In the genomic region with DNA sequence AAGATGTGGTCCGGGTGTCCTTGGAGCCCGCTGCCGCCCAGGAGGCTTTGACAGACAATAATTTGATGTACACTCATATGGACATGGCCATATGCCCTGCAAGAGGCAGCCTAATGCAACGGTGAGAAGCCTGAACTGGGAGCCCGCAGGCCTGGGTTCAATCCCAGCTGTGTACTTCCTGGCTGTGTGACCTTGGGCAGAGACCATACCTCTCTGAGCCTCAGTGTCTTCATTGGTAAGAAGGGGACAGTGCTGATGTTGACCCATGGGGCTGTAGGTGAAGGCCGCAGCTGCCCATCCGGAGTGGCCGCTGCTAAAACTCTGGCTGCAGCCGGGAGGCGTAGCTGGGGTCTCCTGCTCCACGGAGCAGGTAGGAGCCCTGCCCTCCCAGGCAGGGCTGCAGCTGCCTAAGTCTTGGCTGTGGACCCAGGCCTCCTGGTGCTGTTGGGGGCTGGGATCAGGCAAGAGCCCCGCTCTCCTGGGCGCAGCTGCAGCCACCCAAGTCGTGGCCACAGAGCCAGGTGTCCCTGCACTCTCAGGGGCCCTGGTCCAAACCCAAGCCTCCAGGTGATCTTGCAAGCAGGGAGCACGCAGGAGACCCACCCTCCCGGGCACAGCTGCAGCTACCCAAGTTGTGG, we compare ENCODE assay signal across 30 cellular contexts. TPM values are rescaled to one million over a fixed set of nuclear protein-coding genes. Genes with fewer than 3 reads are reported as not detected.
DNase-seq lines count a peak whose midpoint lies in the region; ATAC-seq, FAIRE-seq and TF ChIP-seq lines count a peak whose summit lies in the region.
"Had no signal": no experiment of that assay in that cellular context is flagged by ENCODE, and none has a peak within 500 bp of the region (broad histone marks: within the 10 kb centered on the region; RNA-seq: fewer than 3 reads in every experiment).

No MANE protein-coding gene starts in this region.

- no peak for TF ChIP-seq EP300 in GM12878 (IDR thresholded peaks at IDR 0.05; ENCODE audit: borderline replicate concordance in 1 of 2, control insufficient read depth in 1 of 2, low read depth in 2 of 2, low read length in 2 of 2)

- peaks cover 79% of the 10 kb centered on the region for H3K4me1 Mint-ChIP-seq in activated CD8-positive, alpha-beta T cell treated with anti-CD3 and anti-CD28 coated beads for 36 hours (ENCODE audit: low read depth)
- H3K4me1 Mint-ChIP-seq in stimulated activated naive CD8-positive, alpha-beta T cell treated with anti-CD3 and anti-CD28 coated beads, Interleukin-15, amount 100 ng/mL, for 72 hours, result peaks cover 99% of the 10 kb centered on the region

- TF ChIP-seq CTCF in heart right ventricle (IDR thresholded peaks at IDR 0.05) (no peak), GM12878 (IDR thresholded peaks at IDR 0.05 in 2 of 3, conservative IDR thresholded peaks at IDR 0.05 in 1 of 3; ENCODE audit: control insufficient read depth in 2 of 3, extremely low read depth in 1 of 3, insufficient read depth in 1 of 3, low read depth in 3 of 3, low read length in 3 of 3) (no peak), lower leg skin (IDR thresholded peaks at IDR 0.05) (no peak)
- TF ChIP-seq CTCF in activated CD8-positive, alpha-beta T cell treated with anti-CD3 and anti-CD28 coated beads for 36 hours (IDR thresholded peaks at IDR 0.05), result no peak

- no TSS peak for BruUV-seq in GM12878 (replicated peaks; lab: Mats Ljungman, UMichigan)

- H3K4me3 ChIP-seq in heart right ventricle, result no peak overlapping the region
- H3K4me3 ChIP-seq in GM12878, result no peak overlapping the region
- H3K4me3 ChIP-seq in lower leg skin (ENCODE audit: low read depth, poor library complexity, severe bottlenecking), result no peak overlapping the region
- H3K4me3 ChIP-seq: BLaER1 treated with 17β-estradiol and CSF1 and Interleukin-3, amounts not matched to agents 10 nM and 100 nM; breast epithelium; dorsolateral prefrontal cortex; esophagus squamous epithelium; GM23338; heart left ventricle; prostate gland had no signal

- no peaks in the 10 kb centered on the region for H4K20me1 ChIP-seq in GM12878 (ENCODE audit: control insufficient read depth, insufficient read depth)
- H4K20me1 ChIP-seq: BLaER1 treated with 17β-estradiol and CSF1 and Interleukin-3, amounts not matched to agents 10 nM and 100 nM had no signal

- H3K4me2 ChIP-seq in GM12878 (ENCODE audit: control insufficient read depth, insufficient read depth), result no peak overlapping the region
- H3K4me2 ChIP-seq: BLaER1 treated with 17β-estradiol and CSF1 and Interleukin-3, amounts not matched to agents 10 nM and 100 nM; GM23338 had no signal

- H3K27ac Mint-ChIP-seq in activated CD8-positive, alpha-beta T cell treated with anti-CD3 and anti-CD28 coated beads for 36 hours, result peak overlapping the region; percentile 73
- no peak overlapping the region for H3K27ac Mint-ChIP-seq in stimulated activated naive CD8-positive, alpha-beta T cell treated with anti-CD3 and anti-CD28 coated beads, Interleukin-15, amount 100 ng/mL, for 72 hours
- H3K27ac Mint-ChIP-seq: GM23338, mesothelial cell of epicardium, type B pancreatic cell had no signal

- no peak overlapping the region for H3K27ac ChIP-seq in heart right ventricle
- no peak overlapping the region for H3K27ac ChIP-seq in GM12878 (ENCODE audit: control insufficient read depth, insufficient read depth)
- H3K27ac ChIP-seq: BLaER1 treated with 17β-estradiol and CSF1 and Interleukin-3, amounts not matched to agents 10 nM and 100 nM; breast epithelium; dorsolateral prefrontal cortex; esophagus squamous epithelium; heart left ventricle; prostate gland had no signal

- H3K79me2 ChIP-seq in GM12878 (ENCODE audit: control insufficient read depth, insufficient read depth, low read length), result peaks cover 19% of the 10 kb centered on the region

- H3K36me3 ChIP-seq in heart right ventricle, result peaks cover 0 to 7% (median 0%) of the 10 kb centered on the region in 9 donors
- H3K36me3 ChIP-seq in GM12878 (ENCODE audit: control insufficient read depth in 2 of 2, insufficient read depth in 2 of 2, low read length in 1 of 2), result peaks cover 27 to 62% of the 10 kb centered on the region in 2 experiments
- H3K36me3 ChIP-seq: BLaER1 treated with 17β-estradiol and CSF1 and Interleukin-3, amounts not matched to agents 10 nM and 100 nM; breast epithelium; esophagus squamous epithelium; heart left ventricle; prostate gland had no signal

- ATAC-seq in Right ventricle myocardium inferior, result no peak
- no peak for ATAC-seq in heart right ventricle
- no peak for ATAC-seq in activated CD8-positive, alpha-beta T cell treated with anti-CD3 and anti-CD28 coated beads for 36 hours
- no peak for ATAC-seq in GM12878
- no peak for ATAC-seq in stimulated activated naive CD8-positive, alpha-beta T cell treated with anti-CD3 and anti-CD28 coated beads, Interleukin-15, amount 100 ng/mL, for 72 hours
- ATAC-seq: GM23338, heart left ventricle, sciatic nerve had no signal

- 85 to 89% methylated on average over 16 of the region's 16 CpGs for WGBS in heart right ventricle, 2 donors
- 80% methylated on average over 16 of the region's 16 CpGs for WGBS in GM12878 (ENCODE audit: insufficient coverage, insufficient replicate concordance, low lambda C conversion rate, missing lambda C conversion rate)
- 78 to 89% methylated on average over 12 to 15 of the region's 16 CpGs for WGBS in lower leg skin, 2 donors

- H3K9me3 ChIP-seq in heart right ventricle (no peaks in the 10 kb centered on the region), GM12878 (replicated peaks; ENCODE audit: control insufficient read depth, insufficient read depth, low read length) (no peaks in the 10 kb centered on the region)
- H3K9me3 ChIP-seq: BLaER1 treated with 17β-estradiol and CSF1 and Interleukin-3, amounts not matched to agents 10 nM and 100 nM; breast epithelium; esophagus squamous epithelium; heart left ventricle; prostate gland had no signal

- H3K9me3 Mint-ChIP-seq in activated CD8-positive, alpha-beta T cell treated with anti-CD3 and anti-CD28 coated beads for 36 hours, result no peaks in the 10 kb centered on the region
- no peaks in the 10 kb centered on the region for H3K9me3 Mint-ChIP-seq in stimulated activated naive CD8-positive, alpha-beta T cell treated with anti-CD3 and anti-CD28 coated beads, Interleukin-15, amount 100 ng/mL, for 72 hours
- H3K9me3 Mint-ChIP-seq: GM23338, mesothelial cell of epicardium, type B pancreatic cell had no signal

- H3K27me3 Mint-ChIP-seq in activated CD8-positive, alpha-beta T cell treated with anti-CD3 and anti-CD28 coated beads for 36 hours, result no peaks in the 10 kb centered on the region
- H3K27me3 Mint-ChIP-seq in stimulated activated naive CD8-positive, alpha-beta T cell treated with anti-CD3 and anti-CD28 coated beads, Interleukin-15, amount 100 ng/mL, for 72 hours, result no peaks in the 10 kb centered on the region

- TF ChIP-seq POLR2A in GM12878 (IDR thresholded peaks at IDR 0.05; ENCODE audit: low read depth, low read length) (no peak), lower leg skin (IDR thresholded peaks at IDR 0.05) (no peak)

- H3K4me1 ChIP-seq in heart right ventricle, result peaks cover 0 to 10% (median 0%) of the 10 kb centered on the region in 9 donors
- peaks cover 18% of the 10 kb centered on the region for H3K4me1 ChIP-seq in GM12878 (ENCODE audit: control insufficient read depth, insufficient read depth, low read length)
- H3K4me1 ChIP-seq: breast epithelium, prostate gland had no signal

- no peak overlapping the region for H3K4me3 Mint-ChIP-seq in activated CD8-positive, alpha-beta T cell treated with anti-CD3 and anti-CD28 coated beads for 36 hours
- H3K4me3 Mint-ChIP-seq in stimulated activated naive CD8-positive, alpha-beta T cell treated with anti-CD3 and anti-CD28 coated beads, Interleukin-15, amount 100 ng/mL, for 72 hours, result peak overlapping the region; percentile 1 to 42
- H3K4me3 Mint-ChIP-seq: GM23338, mesothelial cell of epicardium, type B pancreatic cell had no signal

- SMC1A ChIA-PET in GM12878 (lab: Charles Lee; ENCODE audit: uncharacterized antibody, unreplicated experiment), result interaction anchor here (1.0 to 2.8 kb wide), 5 partner anchors 9 to 104 kb away, joined by 3 to 19 read pairs (median 6); partner anchors contain the start of gene IL2RB

- TF ChIP-seq RAD21 in GM12878 (IDR thresholded peaks at IDR 0.05; ENCODE audit: insufficient read depth, low read depth, low read length), result no peak

- DNase-seq in Right ventricle myocardium inferior (ENCODE audit: missing footprints), result peak; percentile 26
- DNase-seq in heart right ventricle, result no peak
- no peak for DNase-seq in activated CD8-positive, alpha-beta T cell treated with anti-CD3 and anti-CD28 coated beads for 36 hours
- DNase-seq in GM12878 (ENCODE audit: low read depth, low spot score), result no peak
- DNase-seq in stimulated activated naive CD8-positive, alpha-beta T cell treated with anti-CD3 and anti-CD28 coated beads, Interleukin-15, amount 100 ng/mL, for 72 hours, result no peak
- no peak for DNase-seq in lower leg skin (ENCODE audit: low spot score in 2 of 2)
- no peak for DNase-seq in NCI-H2029 treated with DMSO at 0.1 percent for 48 hours (lab: John Stamatoyannopoulos, UW)
- DNase-seq: activated CD4-positive, alpha-beta T cell treated with anti-CD3 and anti-CD28 coated beads, Interleukin-2, amount 50 U/mL, for 1 hour; activated gamma-delta T cell treated with Interleukin-2 at 50 U/mL for 16 hours; dorsolateral prefrontal cortex; esophagus squamous epithelium; foreskin melanocyte; heart left ventricle; kidney; NCI-H1048; NCI-H446; NCI-H774; nucleus accumbens; stimulated activated CD4-positive, alpha-beta T cell treated with anti-CD3 and anti-CD28 coated beads, Interleukin-4, amount 100 ng/mL, for 24 hours; substantia nigra; T1000 had no signal

- H3K27me3 ChIP-seq in heart right ventricle, result peaks cover 0 to 41% (median 19%) of the 10 kb centered on the region in 7 donors
- no peaks in the 10 kb centered on the region for H3K27me3 ChIP-seq in GM12878 (replicated peaks in 1 of 2; ENCODE audit: control insufficient read depth in 2 of 2, insufficient read depth in 2 of 2, low read length in 1 of 2)
- H3K27me3 ChIP-seq: breast epithelium had no signal

- intact Hi-C loops in Right ventricle myocardium inferior (cut with DNase I), result no loop called here
- intact Hi-C loops in heart right ventricle (cut with DNase I), result no loop called here
- intact Hi-C loops in activated CD8-positive, alpha-beta T cell treated with anti-CD3 and anti-CD28 coated beads for 36 hours (cut with micrococcal nuclease), result loop anchor here (10.0 kb wide), 1 partner anchor 54 kb away; no protein-coding TSS in a partner anchor
- intact Hi-C loops in GM12878 (cut with micrococcal nuclease; ENCODE audit: unreplicated experiment), result loop anchor here (10.0 kb wide), 1 partner anchor 54 kb away; no protein-coding TSS in a partner anchor
- intact Hi-C loops in lower leg skin (cut with DNase I; ENCODE audit: low total_unique reads), result loop anchor here (10.0 kb wide), 1 partner anchor 1386 kb away; no protein-coding TSS in a partner anchor

- in situ Hi-C loops in GM12878 (cut with MboI), result no loop called here

- CTCF ChIA-PET in activated CD8-positive, alpha-beta T cell treated with anti-CD3 and anti-CD28 coated beads for 36 hours (lab: Charles Lee), result interaction anchor here (1.0 to 3.3 kb wide), 6 partner anchors 15 to 62 kb away, joined by 3 to 15 read pairs (median 3); no protein-coding TSS in a partner anchor
- CTCF ChIA-PET in GM12878 (lab: Yijun Ruan, JAX), result interaction anchor here (1.0 to 1.9 kb wide), 6 partner anchors 8 to 62 kb away, joined by 3 to 8 read pairs (median 4); partner anchors contain the start of gene IL2RB

- H3K36me3 Mint-ChIP-seq in activated CD8-positive, alpha-beta T cell treated with anti-CD3 and anti-CD28 coated beads for 36 hours (ENCODE audit: low read depth), result peaks cover 84% of the 10 kb centered on the region
- H3K36me3 Mint-ChIP-seq: mesothelial cell of epicardium, type B pancreatic cell had no signal

- POLR2A ChIA-PET in activated CD8-positive, alpha-beta T cell treated with anti-CD3 and anti-CD28 coated beads for 36 hours (lab: Charles Lee), result interaction anchor here (0.6 to 15.9 kb wide), 4 partner anchors 8 to 362 kb away, joined by 4 to 321 read pairs (median 22); partner anchors contain the start of gene IL2RB
- POLR2A ChIA-PET in GM12878 (lab: Charles Lee), result interaction anchor here (1.1 to 1.6 kb wide), 4 partner anchors 8 to 17 kb away, joined by 3 to 6 read pairs (median 4); partner anchors contain the start of gene IL2RB

- no peak overlapping the region for H3K9ac ChIP-seq in GM12878 (ENCODE audit: control insufficient read depth, insufficient read depth, low read length)
- H3K9ac ChIP-seq: BLaER1 treated with 17β-estradiol and CSF1 and Interleukin-3, amounts not matched to agents 10 nM and 100 nM had no signal

- H2AFZ ChIP-seq in GM12878 (ENCODE audit: control insufficient read depth, low read depth, low read length), result no peak overlapping the region
- H2AFZ ChIP-seq: GM23338 had no signal

- no peak for FAIRE-seq in GM12878 (lab: Jason Lieb, UNC)
- FAIRE-seq: kidney, RCC 7860 had no signal

- RAD21 ChIA-PET in GM12878 (lab: Charles Lee; ENCODE audit: unreplicated experiment), result interaction anchor here (0.6 to 2.1 kb wide), 4 partner anchors 9 to 452 kb away, joined by 3 to 8 read pairs (median 6); partner anchors contain the start of gene IL2RB

RNA-seq across cellular contexts. Expression of gene IL2RB, which starts 8.9 kb away (rescaled TPM):
- total RNA-seq in Right ventricle myocardium inferior (1.3 TPM), heart right ventricle (10 to 100 TPM in 1 of 10 donors, 1 to 10 TPM in 3, under 1 TPM in 6; 0.19 to 10.3 (median 0.75) TPM), GM12878 (2014; rRNA removed) (12.4 and 14.8 TPM in 2 replicates), GM12878 (2014; rRNA removed; fragmentation: Illumina TruSeq; extraction: Trizol) (11.7 and 14.3 TPM in 2 replicates), GM12878 (2021) (86.8 and 91.9 TPM in 2 replicates), lower leg skin (10 to 100 TPM in 1 of 4 donors, 1 to 10 TPM in 3; 6.1 to 15.9 (median 8.8) TPM)
- polyA plus RNA-seq in heart right ventricle (under 1 TPM; 0.16 to 0.22 TPM), GM12878 (2011; rRNA removed) (27.7 and 91.9 TPM in 2 replicates), GM12878 (2014; fragmentation: Illumina TruSeq; extraction: Trizol) (24.3 and 56.0 TPM in 2 replicates), GM12878 (2014; fragmentation: Nextera tagmentation; extraction: Ambion mirVana) (10 to 100 TPM; 10.2 TPM), GM12878 (2014; rRNA removed) (46.1 and 56.0 TPM in 2 replicates), GM12878 (2016; fragmentation: Nextera tagmentation; extraction: Ambion mirVana) (100 to 1,000 TPM; 119 to 120 TPM)
- total RNA-seq in activated CD8-positive, alpha-beta T cell treated with anti-CD3 and anti-CD28 coated beads for 36 hours, result 100 to 1,000 TPM; 263 to 268 TPM
- 55.9 and 64.1 TPM in 2 replicates for total RNA-seq in GM12878 (2013; cell fraction: nucleolus; rRNA removed)
- polyA plus RNA-seq in GM12878 (2011; ENCODE audit: low read depth), result 28.0 TPM
- 89.5 and 131 TPM in 2 replicates for polyA plus RNA-seq in GM12878 (2011; cell fraction: cytosol; rRNA removed)
- polyA plus RNA-seq in GM12878 (2011; cell fraction: nucleus; rRNA removed), result 145 TPM in 2 replicates
- polyA plus RNA-seq in GM12878 (2012), result 50.5 and 64.7 TPM in 2 replicates
- polyA minus RNA-seq in GM12878 (2011; rRNA and poly(A)+ RNA removed), result 34.5 and 58.6 TPM in 2 replicates
- polyA minus RNA-seq in GM12878 (2011; cell fraction: cytosol; rRNA and poly(A)+ RNA removed), result 47.5 and 49.2 TPM in 2 replicates
- 19.7 and 32.2 TPM in 2 replicates for polyA minus RNA-seq in GM12878 (2011; cell fraction: nucleus; rRNA and poly(A)+ RNA removed)

RNA-seq across cellular contexts. Expression of gene TMPRSS6, which starts 31.3 kb away (rescaled TPM):
- not detected for total RNA-seq in Right ventricle myocardium inferior
- not detected for total RNA-seq in heart right ventricle
- polyA plus RNA-seq in heart right ventricle, result not detected
- total RNA-seq in activated CD8-positive, alpha-beta T cell treated with anti-CD3 and anti-CD28 coated beads for 36 hours, result 10 to 100 TPM; 11.3 to 12.4 TPM
- total RNA-seq in GM12878 (2013; cell fraction: nucleolus; rRNA removed), result 4.0 TPM in 2 replicates
- 0.06 TPM in 1 of 2 replicates, not detected in the other for total RNA-seq in GM12878 (2014; rRNA removed)
- total RNA-seq in GM12878 (2014; rRNA removed; fragmentation: Illumina TruSeq; extraction: Trizol), result not detected in 2 replicates
- total RNA-seq in GM12878 (2021), result 0.19 and 0.31 TPM in 2 replicates
- 0.21 TPM for polyA plus RNA-seq in GM12878 (2011; ENCODE audit: low read depth)
- polyA plus RNA-seq in GM12878 (2011; rRNA removed), result 0.55 and 0.69 TPM in 2 replicates
- 0.82 and 1.3 TPM in 2 replicates for polyA plus RNA-seq in GM12878 (2011; cell fraction: cytosol; rRNA removed)
- 3.8 and 6.0 TPM in 2 replicates for polyA plus RNA-seq in GM12878 (2011; cell fraction: nucleus; rRNA removed)
- 0.57 and 1.00 TPM in 2 replicates for polyA plus RNA-seq in GM12878 (2012)
- polyA plus RNA-seq in GM12878 (2014; fragmentation: Illumina TruSeq; extraction: Trizol), result not detected in 2 replicates
- not detected for polyA plus RNA-seq in GM12878 (2014; fragmentation: Nextera tagmentation; extraction: Ambion mirVana)
- polyA plus RNA-seq in GM12878 (2014; rRNA removed), result 0.03 TPM in 1 of 2 replicates, not detected in the other
- polyA plus RNA-seq in GM12878 (2016; fragmentation: Nextera tagmentation; extraction: Ambion mirVana), result under 1 TPM in 1 of 2 experiments, not detected in 1; 0.07 TPM
- 0.82 and 1.1 TPM in 2 replicates for polyA minus RNA-seq in GM12878 (2011; rRNA and poly(A)+ RNA removed)
- polyA minus RNA-seq in GM12878 (2011; cell fraction: cytosol; rRNA and poly(A)+ RNA removed), result 0.31 TPM in 1 of 2 replicates, not detected in the other
- 1.8 TPM in 2 replicates for polyA minus RNA-seq in GM12878 (2011; cell fraction: nucleus; rRNA and poly(A)+ RNA removed)
- total RNA-seq in lower leg skin, result 1 to 10 TPM in 3 of 4 donors, under 1 TPM in 1; 0.65 to 7.5 (median 2.8) TPM
- total RNA-seq: chondrocyte, dorsolateral prefrontal cortex, GM23338, mesothelial cell of epicardium, sciatic nerve had no signal
- polyA plus RNA-seq: heart left ventricle had no signal

RNA-seq across cellular contexts. Expression of gene C1QTNF6, which starts 47.2 kb away (rescaled TPM):
- total RNA-seq in Right ventricle myocardium inferior, result 1.6 TPM
- 1 to 10 TPM in 8 of 10 donors, under 1 TPM in 2; 0.51 to 6.4 (median 1.4) TPM for total RNA-seq in heart right ventricle
- polyA plus RNA-seq in heart right ventricle, result 1 to 10 TPM; 2.9 to 4.1 TPM
- total RNA-seq in activated CD8-positive, alpha-beta T cell treated with anti-CD3 and anti-CD28 coated beads for 36 hours, result 1 to 10 TPM; 6.4 TPM
- 23.7 and 26.2 TPM in 2 replicates for total RNA-seq in GM12878 (2013; cell fraction: nucleolus; rRNA removed)
- total RNA-seq in GM12878 (2014; rRNA removed), result 1.1 and 1.3 TPM in 2 replicates
- 1.6 and 1.7 TPM in 2 replicates for total RNA-seq in GM12878 (2014; rRNA removed; fragmentation: Illumina TruSeq; extraction: Trizol)
- 2.1 and 2.4 TPM in 2 replicates for total RNA-seq in GM12878 (2021)
- 2.3 TPM for polyA plus RNA-seq in GM12878 (2011; ENCODE audit: low read depth)
- polyA plus RNA-seq in GM12878 (2011; rRNA removed), result 3.9 and 4.1 TPM in 2 replicates
- polyA plus RNA-seq in GM12878 (2011; cell fraction: cytosol; rRNA removed), result 4.7 and 5.2 TPM in 2 replicates
- polyA plus RNA-seq in GM12878 (2011; cell fraction: nucleus; rRNA removed), result 23.6 and 35.1 TPM in 2 replicates
- 3.4 and 3.7 TPM in 2 replicates for polyA plus RNA-seq in GM12878 (2012)
- polyA plus RNA-seq in GM12878 (2014; fragmentation: Illumina TruSeq; extraction: Trizol), result 1.1 and 1.5 TPM in 2 replicates
- polyA plus RNA-seq in GM12878 (2014; fragmentation: Nextera tagmentation; extraction: Ambion mirVana), result under 1 TPM; 0.16 to 0.18 TPM
- polyA plus RNA-seq in GM12878 (2014; rRNA removed), result 2.5 and 2.7 TPM in 2 replicates
- polyA plus RNA-seq in GM12878 (2016; fragmentation: Nextera tagmentation; extraction: Ambion mirVana), result 1 to 10 TPM in 1 of 2 experiments, under 1 TPM in 1; 0.99 to 1.1 TPM
- 5.9 and 8.9 TPM in 2 replicates for polyA minus RNA-seq in GM12878 (2011; rRNA and poly(A)+ RNA removed)
- 2.8 and 4.1 TPM in 2 replicates for polyA minus RNA-seq in GM12878 (2011; cell fraction: cytosol; rRNA and poly(A)+ RNA removed)
- 14.0 and 16.0 TPM in 2 replicates for polyA minus RNA-seq in GM12878 (2011; cell fraction: nucleus; rRNA and poly(A)+ RNA removed)
- total RNA-seq in lower leg skin, result 1 to 10 TPM in 3 of 4 donors, under 1 TPM in 1; 0.81 to 8.9 (median 2.1) TPM

Comparison
In these comparisons a context has a peak if more than half of its experiments do, and no peak if none do; other contexts are left out.
1. intact Hi-C loops: an anchor here in activated CD8-positive, alpha-beta T cell treated with anti-CD3 and anti-CD28 coated beads for 36 hours (10.0 kb wide), GM12878 (10.0 kb wide) and lower leg skin (10.0 kb wide); none called in Right ventricle myocardium inferior and heart right ventricle.